Comparison of ENCODE assay signal across 30 cellular contexts in genomic region chr12:106066726-106067325, GRCh38.
"Had no signal": no experiment of that assay in that cellular context is flagged by ENCODE, and none has a peak within 500 bp of the region (broad histone marks: within the 10 kb centered on the region; RNA-seq: fewer than 3 reads in every experiment).

No MANE protein-coding gene starts in this region.

- ATAC-seq: activated CD8-positive, alpha-beta T cell treated with anti-CD3 and anti-CD28 coated beads for 36 hours; activated T-cell treated with anti-CD3 and anti-CD28 coated beads, Interleukin-2, amount 50 U/mL, for 72 hours; activated T-helper 17 cell treated with anti-CD3 and anti-CD28 coated beads, Interleukin-2, amount 50 U/mL, for 72 hours; Panc1; SK-N-SH treated with all-trans-retinoic acid at 6 μM for 48 hours had no signal

- H3K9ac ChIP-seq: KMS-11 had no signal

- H3K27ac Mint-ChIP-seq: activated CD4-positive, alpha-beta T cell treated with anti-CD3 and anti-CD28 coated beads, Interleukin-2, amount 10 ng/mL, durations not matched to agents 24 days and 14 days; activated CD8-positive, alpha-beta T cell treated with anti-CD3 and anti-CD28 coated beads for 36 hours; activated naive CD8-positive, alpha-beta T cell treated with anti-CD3 and anti-CD28 coated beads for 36 hours; activated T-cell treated with anti-CD3 and anti-CD28 coated beads, Interleukin-2, amount 50 U/mL, for 72 hours; activated T-helper 17 cell treated with anti-CD3 and anti-CD28 coated beads, Interleukin-2, amount 50 U/mL, for 72 hours had no signal

- H3K36me3 Mint-ChIP-seq: activated naive CD8-positive, alpha-beta T cell treated with anti-CD3 and anti-CD28 coated beads for 36 hours had no signal

- H3K4me3 Mint-ChIP-seq: activated CD4-positive, alpha-beta T cell treated with anti-CD3 and anti-CD28 coated beads, Interleukin-2, amount 10 ng/mL, durations not matched to agents 24 days and 14 days; activated CD8-positive, alpha-beta T cell treated with anti-CD3 and anti-CD28 coated beads for 36 hours; activated naive CD8-positive, alpha-beta T cell treated with anti-CD3 and anti-CD28 coated beads for 36 hours; activated T-cell treated with anti-CD3 and anti-CD28 coated beads, Interleukin-2, amount 50 U/mL, for 72 hours; activated T-helper 17 cell treated with anti-CD3 and anti-CD28 coated beads, Interleukin-2, amount 50 U/mL, for 72 hours had no signal

- H3K36me3 ChIP-seq: cardiac muscle cell had no signal

- H3K9me3 Mint-ChIP-seq: activated CD4-positive, alpha-beta T cell treated with anti-CD3 and anti-CD28 coated beads, Interleukin-2, amount 10 ng/mL, durations not matched to agents 24 days and 14 days; activated CD8-positive, alpha-beta T cell treated with anti-CD3 and anti-CD28 coated beads for 36 hours; activated naive CD8-positive, alpha-beta T cell treated with anti-CD3 and anti-CD28 coated beads for 36 hours; activated T-cell treated with anti-CD3 and anti-CD28 coated beads, Interleukin-2, amount 50 U/mL, for 72 hours had no signal

- H3K27ac ChIP-seq: cardiac muscle cell, KMS-11, VCaP had no signal

- H3K4me2 ChIP-seq: KMS-11 had no signal

- H3K27me3 ChIP-seq: cardiac muscle cell had no signal

- H3K4me3 ChIP-seq: cardiac muscle cell had no signal

- H3K4me1 Mint-ChIP-seq: activated CD4-positive, alpha-beta T cell treated with anti-CD3 and anti-CD28 coated beads, Interleukin-2, amount 10 ng/mL, durations not matched to agents 24 days and 14 days; activated naive CD8-positive, alpha-beta T cell treated with anti-CD3 and anti-CD28 coated beads for 36 hours; activated T-helper 17 cell treated with anti-CD3 and anti-CD28 coated beads, Interleukin-2, amount 50 U/mL, for 72 hours had no signal

- DNase-seq: activated CD4-positive, alpha-beta T cell treated with anti-CD3 and anti-CD28 coated beads for 1 hour; activated CD4-positive, alpha-beta T cell treated with anti-CD3 and anti-CD28 coated beads, Interleukin-2, amount 10 ng/mL, durations not matched to agents 24 days and 14 days; activated CD4-positive, alpha-beta T cell treated with anti-CD3 and anti-CD28 coated beads, Interleukin-2, amount 50 U/mL, for 4 hours; activated CD4-positive, CD25-positive, alpha-beta regulatory T cell; activated CD8-positive, alpha-beta T cell treated with anti-CD3 and anti-CD28 coated beads for 36 hours; activated effector memory CD4-positive, alpha-beta T cell treated with anti-CD3 and anti-CD28 coated beads, Interleukin-2, amount 50 U/mL, for 16 hours; activated naive CD4-positive, alpha-beta T cell; activated naive CD4-positive, alpha-beta T cell treated with anti-CD3 and anti-CD28 coated beads, Interleukin-2, amount 50 U/mL, for 16 hours; activated naive CD8-positive, alpha-beta T cell treated with anti-CD3 and anti-CD28 coated beads for 36 hours; activated T-cell treated with anti-CD3 and anti-CD28 coated beads, Interleukin-2, amount 50 U/mL, for 1 hour; activated T-cell treated with anti-CD3 and anti-CD28 coated beads, Interleukin-2, amount 50 U/mL, for 72 hours; amniotic stem cell; MM.1S; MV-4-11; NCI-H1092; NCI-H1436 treated with DMSO at 0.1 percent for 48 hours; NCI-H1694 treated with DMSO at 0.1 percent for 48 hours; NCI-H2029; NCI-H345; NCI-H524 treated with DMSO at 0.1 percent for 48 hours; SIG-M5; T-helper 1 cell; T-helper 2 cell; T-helper 9 cell had no signal
